In the genomic region with DNA sequence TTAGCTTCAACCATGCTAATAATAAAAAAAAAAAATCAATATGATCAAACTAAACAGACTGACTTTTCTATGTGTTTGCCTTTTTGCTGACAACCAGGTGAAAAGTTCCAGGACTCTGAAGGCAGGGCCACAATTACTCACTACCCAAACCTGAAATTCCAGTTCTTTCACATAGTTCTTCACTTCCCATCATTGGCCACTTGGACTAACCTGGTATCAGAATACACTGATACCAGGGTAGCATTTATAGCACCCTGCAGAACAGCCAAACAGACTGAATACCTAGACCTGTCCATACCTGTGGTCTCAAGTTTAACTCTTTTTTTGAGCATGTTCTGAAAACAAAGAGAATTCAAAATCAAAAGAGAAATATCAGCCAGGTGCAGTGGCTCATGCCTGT, we compare ENCODE assay signal across 7 cellular contexts. TPM values are rescaled to one million over a fixed set of nuclear protein-coding genes. Genes with fewer than 3 reads are reported as not detected.
A peak's percentile ranks its signal among the peaks of the same experiment; 100 is the strongest.
DNase-seq lines count a peak whose midpoint lies in the region; FAIRE-seq and TF ChIP-seq lines count a peak whose summit lies in the region.

No MANE protein-coding gene starts in this region.

- peak; percentile 70 for FAIRE-seq in GM12892 (lab: Jason Lieb, UNC)

- H3K27ac ChIP-seq in skin epidermis = peak overlapping the region in 17 of 21 experiments; percentile 31 to 85 (median 77)

- H3K4me3 ChIP-seq in epithelial cell of esophagus (ENCODE audit: low read length) (peak overlapping the region; percentile 41), skin epidermis (no peak overlapping the region)

- peak; percentile 43 for TF ChIP-seq CTCF in epithelial cell of esophagus (IDR thresholded peaks at IDR 0.05; ENCODE audit: insufficient read depth, low read depth, low read length, missing control alignments)

- TF ChIP-seq POLR2A in GM12892 (IDR thresholded peaks at IDR 0.05; ENCODE audit: low read depth, low read length) = no peak

- DNase-seq in GM12892 (ENCODE audit: insufficient read length) (no peak), NCI-H2196 treated with DMSO at 0.1 percent for 48 hours (lab: John Stamatoyannopoulos, UW; ENCODE audit: unreplicated experiment) (peak; percentile 16), epithelial cell of esophagus (ENCODE audit: low read depth) (peak; percentile 98), hepatic stellate cell (ENCODE audit: low spot score) (no peak), putamen (ENCODE audit: low spot score) (no peak), middle frontal gyrus (ENCODE audit: extremely low spot score, low spot score) (no peak)

RNA-seq across cellular contexts. Expression of a gene that starts 25.1 kb away (rescaled TPM):
- 57.3 TPM for polyA plus RNA-seq in GM12892 (2012; ENCODE audit: missing spikeins)

Comparison
In these comparisons a context has a peak if more than half of its experiments do, and no peak if none do; other contexts are left out.
1. DNase-seq: peak in NCI-H2196 treated with DMSO at 0.1 percent for 48 hours (single experiment) and epithelial cell of esophagus (single experiment); none in GM12892 (single experiment), hepatic stellate cell (single experiment), putamen (single experiment) and middle frontal gyrus (single experiment).